Comparison of ENCODE assay signal across 8 cellular contexts in genomic region chr3:108602249-108602934, GRCh38. TPM values are rescaled to one million over a fixed set of nuclear protein-coding genes. Genes with fewer than 3 reads are reported as not detected.
DNase-seq lines count a peak whose midpoint lies in the region; ATAC-seq and TF ChIP-seq lines count a peak whose summit lies in the region.

No MANE protein-coding gene starts in this region.

- H4K20me1 ChIP-seq in OCI-LY7 (ENCODE audit: insufficient read depth, low read length) = no peaks in the 10 kb centered on the region

- no peaks in the 10 kb centered on the region for H3K9me2 ChIP-seq in OCI-LY7 (ENCODE audit: insufficient read depth, low read length)

- ATAC-seq in GM18517 (IDR thresholded peaks at IDR 0.05; ENCODE audit: unreplicated experiment) = peak; percentile 62
- ATAC-seq in HG02852 (IDR thresholded peaks at IDR 0.05; ENCODE audit: unreplicated experiment) = peak; percentile 65
- peak; percentile 92 to 95 for ATAC-seq in naive thymus-derived CD8-positive, alpha-beta T cell
- no peak for ATAC-seq in GM19467 (IDR thresholded peaks at IDR 0.05; ENCODE audit: unreplicated experiment)

- DNase-seq in activated naive CD4-positive, alpha-beta T cell treated with anti-CD3 and anti-CD28 coated beads for 36 hours = peak; percentile 72
- DNase-seq in naive thymus-derived CD8-positive, alpha-beta T cell = peak in 9 of 10 donors; percentile 5 to 76 (median 57)
- DNase-seq in DMS114 treated with DMSO at 0.1 percent for 48 hours (lab: John Stamatoyannopoulos, UW; ENCODE audit: unreplicated experiment) (no peak), SHP77 treated with DMSO at 0.1 percent for 48 hours (lab: John Stamatoyannopoulos, UW) (no peak), OCI-LY7 (ENCODE audit: low spot score) (no peak)

- H3K36me3 Mint-ChIP-seq in activated naive CD4-positive, alpha-beta T cell treated with anti-CD3 and anti-CD28 coated beads for 36 hours (ENCODE audit: low read depth) = peaks cover 4% of the 10 kb centered on the region
- peaks cover 0 to 5% (median 5%) of the 10 kb centered on the region in 3 donors for H3K36me3 Mint-ChIP-seq in naive thymus-derived CD8-positive, alpha-beta T cell

- H3K4me1 Mint-ChIP-seq in activated naive CD4-positive, alpha-beta T cell treated with anti-CD3 and anti-CD28 coated beads for 36 hours (ENCODE audit: low read depth) = peaks cover 52% of the 10 kb centered on the region
- H3K4me1 Mint-ChIP-seq in naive thymus-derived CD8-positive, alpha-beta T cell = peaks cover 18 to 67% (median 51%) of the 10 kb centered on the region in 4 donors

- no peak overlapping the region for H3K27ac ChIP-seq in OCI-LY7 (ENCODE audit: low read depth, low read length, poor library complexity, severe bottlenecking)

- no peaks in the 10 kb centered on the region for H3K9me3 Mint-ChIP-seq in activated naive CD4-positive, alpha-beta T cell treated with anti-CD3 and anti-CD28 coated beads for 36 hours
- no peaks in the 10 kb centered on the region for H3K9me3 Mint-ChIP-seq in naive thymus-derived CD8-positive, alpha-beta T cell

- intact Hi-C loops in activated naive CD4-positive, alpha-beta T cell treated with anti-CD3 and anti-CD28 coated beads for 36 hours (cut with micrococcal nuclease) = loop anchor here (1.0 to 2.0 kb wide), 3 partner anchors 13 to 478 kb away; partner anchors contain the start of genes CIP2A and DZIP3
- intact Hi-C loops in OCI-LY7 (cut with micrococcal nuclease; ENCODE audit: unreplicated experiment) = no loop called here

- H3K27ac Mint-ChIP-seq in activated naive CD4-positive, alpha-beta T cell treated with anti-CD3 and anti-CD28 coated beads for 36 hours = peak overlapping the region; percentile 62
- H3K27ac Mint-ChIP-seq in naive thymus-derived CD8-positive, alpha-beta T cell = peak overlapping the region; percentile 83 to 97 (median 93)

- no peaks in the 10 kb centered on the region for H3K79me2 ChIP-seq in OCI-LY7 (ENCODE audit: insufficient read depth, low read depth, low read length)

- peaks cover 13% of the 10 kb centered on the region for H3K9me3 ChIP-seq in OCI-LY7 (ENCODE audit: low read length)

- no peak overlapping the region for H3K4me2 ChIP-seq in OCI-LY7 (ENCODE audit: low read length)

- no peak overlapping the region for H3K4me3 ChIP-seq in OCI-LY7 (ENCODE audit: low read depth, low read length, poor library complexity, severe bottlenecking)

- H2AFZ ChIP-seq in OCI-LY7 (ENCODE audit: low read length) = no peak overlapping the region

- peaks cover 8% of the 10 kb centered on the region for H3K4me1 ChIP-seq in OCI-LY7 (ENCODE audit: insufficient read depth, low read length, poor library complexity, severe bottlenecking)

- peak overlapping the region; percentile 26 for H3K4me3 Mint-ChIP-seq in activated naive CD4-positive, alpha-beta T cell treated with anti-CD3 and anti-CD28 coated beads for 36 hours
- peak overlapping the region; percentile 8 to 87 (median 74) for H3K4me3 Mint-ChIP-seq in naive thymus-derived CD8-positive, alpha-beta T cell

- no peaks in the 10 kb centered on the region for H3K27me3 Mint-ChIP-seq in activated naive CD4-positive, alpha-beta T cell treated with anti-CD3 and anti-CD28 coated beads for 36 hours (ENCODE audit: low read depth)
- no peaks in the 10 kb centered on the region for H3K27me3 Mint-ChIP-seq in naive thymus-derived CD8-positive, alpha-beta T cell

- no TSS peak for BruUV-seq in OCI-LY7 (replicated peaks; lab: Mats Ljungman, UMichigan)

- POLR2A ChIA-PET in naive thymus-derived CD8-positive, alpha-beta T cell (lab: Charles Lee) = interaction anchor here (0.8 to 6.7 kb wide), 5 partner anchors 9 to 1171 kb away, joined by 3 to 131 read pairs (median 3); partner anchors contain the start of genes CIP2A and DZIP3
- POLR2A ChIA-PET in OCI-LY7 (lab: Charles Lee) = interaction anchor here (0.7 to 4.6 kb wide), 5 partner anchors 11 to 321 kb away, joined by 3 to 34 read pairs (median 4); partner anchors contain the start of genes CIP2A and DZIP3

- peaks cover 16% of the 10 kb centered on the region; the same call in 1 of the 2 replicates for H3K36me3 ChIP-seq in OCI-LY7 (ENCODE audit: insufficient read depth, low read length)

- CTCF ChIA-PET in activated naive CD4-positive, alpha-beta T cell treated with anti-CD3 and anti-CD28 coated beads for 36 hours (lab: Charles Lee) = interaction anchor here (0.6 to 4.4 kb wide), 4 partner anchors 8 to 932 kb away, joined by 3 to 28 read pairs (median 5); partner anchors contain the start of genes CIP2A and DZIP3
- CTCF ChIA-PET in OCI-LY7 (lab: Charles Lee; ENCODE audit: unreplicated experiment) = interaction anchor here (0.7 to 1.0 kb wide), 2 partner anchors 8 to 15 kb away, joined by 3 read pairs; no protein-coding TSS in a partner anchor

- no peak for TF ChIP-seq CTCF in OCI-LY7 (conservative IDR thresholded peaks at IDR 0.05; ENCODE audit: low read length)

RNA-seq across cellular contexts. Expression of gene DZIP3, which starts 12.9 kb away (rescaled TPM):
- total RNA-seq in activated naive CD4-positive, alpha-beta T cell treated with anti-CD3 and anti-CD28 coated beads for 36 hours = 10 to 100 TPM; 11.2 to 12.2 TPM
- total RNA-seq in naive thymus-derived CD8-positive, alpha-beta T cell = 10 to 100 TPM; 15.6 to 18.5 TPM
- polyA plus RNA-seq in naive thymus-derived CD8-positive, alpha-beta T cell = 10 to 100 TPM in 2 of 3 donors, 1 to 10 TPM in 1; 8.9 to 22.5 (median 15.8) TPM
- 14.5 and 16.6 TPM in 2 replicates for total RNA-seq in OCI-LY7 (2014; rRNA removed; shearing (Covaris generic))
- 30.9 and 31.8 TPM in 2 replicates for total RNA-seq in OCI-LY7 (2022)

RNA-seq across cellular contexts. Expression of gene CIP2A, which starts 13.2 kb away (rescaled TPM):
- total RNA-seq in activated naive CD4-positive, alpha-beta T cell treated with anti-CD3 and anti-CD28 coated beads for 36 hours = 10 to 100 TPM; 34.7 to 39.9 TPM
- 1 to 10 TPM; 4.8 to 7.8 TPM for total RNA-seq in naive thymus-derived CD8-positive, alpha-beta T cell
- 1 to 10 TPM; 1.7 to 2.9 (median 1.9) TPM for polyA plus RNA-seq in naive thymus-derived CD8-positive, alpha-beta T cell
- total RNA-seq in OCI-LY7 (2014; rRNA removed; shearing (Covaris generic)) = 71.9 and 74.1 TPM in 2 replicates
- 71.6 and 77.2 TPM in 2 replicates for total RNA-seq in OCI-LY7 (2022)

Comparison
In these comparisons a context has a peak if more than half of its experiments do, and no peak if none do; other contexts are left out.
1. DNase-seq: peak in activated naive CD4-positive, alpha-beta T cell treated with anti-CD3 and anti-CD28 coated beads for 36 hours (single experiment) and naive thymus-derived CD8-positive, alpha-beta T cell (9 of 10); none in DMS114 treated with DMSO at 0.1 percent for 48 hours (single experiment), SHP77 treated with DMSO at 0.1 percent for 48 hours (single experiment) and OCI-LY7 (single experiment).
2. RNA of gene CIP2A, which starts 13.2 kb away (total RNA-seq): 71.6 to 77.2 TPM in OCI-LY7 and 34.7 to 39.9 TPM in activated naive CD4-positive, alpha-beta T cell treated with anti-CD3 and anti-CD28 coated beads for 36 hours; 4.8 to 7.8 TPM in naive thymus-derived CD8-positive, alpha-beta T cell; every median in the first group is over 4 times any median in the second.